In genomic region chr7:26686448-26686981, GRCh38 we compare ENCODE assay signal across 1 cellular context.
TF ChIP-seq lines count a peak whose summit lies in the region.

No MANE protein-coding gene starts in this region.

TF ChIP-seq in HepG2, 621 proteins besides CTCF, POLR2A, EP300 and RAD21 (continued from another document and continues in another):
- TF ChIP-seq, protein P1, sequence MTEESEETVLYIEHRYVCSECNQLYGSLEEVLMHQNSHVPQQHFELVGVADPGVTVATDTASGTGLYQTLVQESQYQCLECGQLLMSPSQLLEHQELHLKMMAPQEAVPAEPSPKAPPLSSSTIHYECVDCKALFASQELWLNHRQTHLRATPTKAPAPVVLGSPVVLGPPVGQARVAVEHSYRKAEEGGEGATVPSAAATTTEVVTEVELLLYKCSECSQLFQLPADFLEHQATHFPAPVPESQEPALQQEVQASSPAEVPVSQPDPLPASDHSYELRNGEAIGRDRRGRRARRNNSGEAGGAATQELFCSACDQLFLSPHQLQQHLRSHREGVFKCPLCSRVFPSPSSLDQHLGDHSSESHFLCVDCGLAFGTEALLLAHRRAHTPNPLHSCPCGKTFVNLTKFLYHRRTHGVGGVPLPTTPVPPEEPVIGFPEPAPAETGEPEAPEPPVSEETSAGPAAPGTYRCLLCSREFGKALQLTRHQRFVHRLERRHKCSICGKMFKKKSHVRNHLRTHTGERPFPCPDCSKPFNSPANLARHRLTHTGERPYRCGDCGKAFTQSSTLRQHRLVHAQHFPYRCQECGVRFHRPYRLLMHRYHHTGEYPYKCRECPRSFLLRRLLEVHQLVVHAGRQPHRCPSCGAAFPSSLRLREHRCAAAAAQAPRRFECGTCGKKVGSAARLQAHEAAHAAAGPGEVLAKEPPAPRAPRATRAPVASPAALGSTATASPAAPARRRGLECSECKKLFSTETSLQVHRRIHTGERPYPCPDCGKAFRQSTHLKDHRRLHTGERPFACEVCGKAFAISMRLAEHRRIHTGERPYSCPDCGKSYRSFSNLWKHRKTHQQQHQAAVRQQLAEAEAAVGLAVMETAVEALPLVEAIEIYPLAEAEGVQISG (CRISPR knock-in tag; IDR thresholded peaks at IDR 0.05) = no peak
- TF ChIP-seq HOMEZ (CRISPR knock-in tag; IDR thresholded peaks at IDR 0.05; ENCODE audit: low read depth) (0 out of 2 replicates have a peak, but pooled peaks have one; percentile 15), HDAC6 (IDR thresholded peaks at IDR 0.05; ENCODE audit: low read depth, low read length) (no peak), RBM39 (IDR thresholded peaks at IDR 0.05; ENCODE audit: low read depth, low read length, poor library complexity, severe bottlenecking) (no peak), POGZ (CRISPR knock-in tag; IDR thresholded peaks at IDR 0.05) (no peak), ZNF83 (CRISPR knock-in tag; IDR thresholded peaks at IDR 0.05; ENCODE audit: borderline replicate concordance) (no peak), ZNF282 (IDR thresholded peaks at IDR 0.05; ENCODE audit: partially characterized antibody) (no peak), ZNF281 (CRISPR knock-in tag; IDR thresholded peaks at IDR 0.05; ENCODE audit: borderline replicate concordance) (peak; percentile 75), EHMT2 (IDR thresholded peaks at IDR 0.05; ENCODE audit: borderline replicate concordance, low read depth, low read length) (no peak), TBP (CRISPR knock-in tag; IDR thresholded peaks at IDR 0.05) (no peak), ZNF724P (CRISPR knock-in tag; IDR thresholded peaks at IDR 0.05; ENCODE audit: borderline replicate concordance) (no peak), DDIT3 (CRISPR knock-in tag; IDR thresholded peaks at IDR 0.05) (no peak), YEATS4 (CRISPR knock-in tag; IDR thresholded peaks at IDR 0.05; ENCODE audit: borderline replicate concordance) (0 out of 2 replicates have a peak, but pooled peaks have one; percentile 20), SAFB2 (CRISPR knock-in tag; IDR thresholded peaks at IDR 0.05; ENCODE audit: borderline replicate concordance, low read depth) (no peak), KLF9 (CRISPR knock-in tag; IDR thresholded peaks at IDR 0.05; ENCODE audit: low read depth) (no peak), ZNF766 (CRISPR knock-in tag; IDR thresholded peaks at IDR 0.05; ENCODE audit: borderline replicate concordance) (no peak), CREB1 (IDR thresholded peaks at IDR 0.05) (no peak), CREB1 (CRISPR knock-in tag; IDR thresholded peaks at IDR 0.05) (no peak), WIZ (CRISPR knock-in tag; IDR thresholded peaks at IDR 0.05) (no peak), RXRB (CRISPR knock-in tag; IDR thresholded peaks at IDR 0.05; ENCODE audit: borderline replicate concordance) (no peak), SALL1 (CRISPR knock-in tag; IDR thresholded peaks at IDR 0.05) (no peak), SMARCC2 (IDR thresholded peaks at IDR 0.05) (no peak), GATAD2A (CRISPR knock-in tag; IDR thresholded peaks at IDR 0.05) (no peak), ZFP36 (IDR thresholded peaks at IDR 0.05; ENCODE audit: borderline replicate concordance, low read depth, low read length, partially characterized antibody) (no peak), BORCS8-MEF2B (CRISPR knock-in tag; IDR thresholded peaks at IDR 0.05) (no peak), ZNF143 (CRISPR knock-in tag; IDR thresholded peaks at IDR 0.05) (no peak), MAZ (IDR thresholded peaks at IDR 0.05; ENCODE audit: borderline replicate concordance, low read depth, low read length) (no peak), MAZ (CRISPR knock-in tag; IDR thresholded peaks at IDR 0.05; ENCODE audit: low read depth) (no peak), SUZ12 (IDR thresholded peaks at IDR 0.05; ENCODE audit: low read depth, low read length) (no peak), ZNF879 (CRISPR knock-in tag; IDR thresholded peaks at IDR 0.05) (no peak), ZNF660 (CRISPR knock-in tag; IDR thresholded peaks at IDR 0.05; ENCODE audit: borderline replicate concordance, low read depth) (no peak), UBTF (CRISPR knock-in tag; IDR thresholded peaks at IDR 0.05) (no peak), HDAC2 (CRISPR knock-in tag; IDR thresholded peaks at IDR 0.05) (no peak), SMYD3 (CRISPR knock-in tag; IDR thresholded peaks at IDR 0.05) (no peak), ZNF44 (CRISPR knock-in tag; IDR thresholded peaks at IDR 0.05) (no peak), DRAP1 (CRISPR knock-in tag; IDR thresholded peaks at IDR 0.05) (no peak), ZNF3 (CRISPR knock-in tag; IDR thresholded peaks at IDR 0.05) (no peak), CAMTA2 (CRISPR knock-in tag; IDR thresholded peaks at IDR 0.05; ENCODE audit: borderline replicate concordance) (no peak), HCFC1 (IDR thresholded peaks at IDR 0.05; ENCODE audit: low read depth, low read length) (no peak), ZNF251 (CRISPR knock-in tag; IDR thresholded peaks at IDR 0.05) (no peak)
- TF ChIP-seq, protein P2, sequence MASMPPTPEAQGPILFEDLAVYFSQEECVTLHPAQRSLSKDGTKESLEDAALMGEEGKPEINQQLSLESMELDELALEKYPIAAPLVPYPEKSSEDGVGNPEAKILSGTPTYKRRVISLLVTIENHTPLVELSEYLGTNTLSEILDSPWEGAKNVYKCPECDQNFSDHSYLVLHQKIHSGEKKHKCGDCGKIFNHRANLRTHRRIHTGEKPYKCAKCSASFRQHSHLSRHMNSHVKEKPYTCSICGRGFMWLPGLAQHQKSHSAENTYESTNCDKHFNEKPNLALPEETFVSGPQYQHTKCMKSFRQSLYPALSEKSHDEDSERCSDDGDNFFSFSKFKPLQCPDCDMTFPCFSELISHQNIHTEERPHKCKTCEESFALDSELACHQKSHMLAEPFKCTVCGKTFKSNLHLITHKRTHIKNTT (CRISPR knock-in tag; IDR thresholded peaks at IDR 0.05) = no peak
- TF ChIP-seq, protein P3, sequence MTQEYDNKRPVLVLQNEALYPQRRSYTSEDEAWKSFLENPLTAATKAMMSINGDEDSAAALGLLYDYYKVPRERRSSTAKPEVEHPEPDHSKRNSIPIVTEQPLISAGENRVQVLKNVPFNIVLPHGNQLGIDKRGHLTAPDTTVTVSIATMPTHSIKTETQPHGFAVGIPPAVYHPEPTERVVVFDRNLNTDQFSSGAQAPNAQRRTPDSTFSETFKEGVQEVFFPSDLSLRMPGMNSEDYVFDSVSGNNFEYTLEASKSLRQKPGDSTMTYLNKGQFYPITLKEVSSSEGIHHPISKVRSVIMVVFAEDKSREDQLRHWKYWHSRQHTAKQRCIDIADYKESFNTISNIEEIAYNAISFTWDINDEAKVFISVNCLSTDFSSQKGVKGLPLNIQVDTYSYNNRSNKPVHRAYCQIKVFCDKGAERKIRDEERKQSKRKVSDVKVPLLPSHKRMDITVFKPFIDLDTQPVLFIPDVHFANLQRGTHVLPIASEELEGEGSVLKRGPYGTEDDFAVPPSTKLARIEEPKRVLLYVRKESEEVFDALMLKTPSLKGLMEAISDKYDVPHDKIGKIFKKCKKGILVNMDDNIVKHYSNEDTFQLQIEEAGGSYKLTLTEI (CRISPR knock-in tag; conservative IDR thresholded peaks at IDR 0.05) = no peak
- TF ChIP-seq, protein P4, sequence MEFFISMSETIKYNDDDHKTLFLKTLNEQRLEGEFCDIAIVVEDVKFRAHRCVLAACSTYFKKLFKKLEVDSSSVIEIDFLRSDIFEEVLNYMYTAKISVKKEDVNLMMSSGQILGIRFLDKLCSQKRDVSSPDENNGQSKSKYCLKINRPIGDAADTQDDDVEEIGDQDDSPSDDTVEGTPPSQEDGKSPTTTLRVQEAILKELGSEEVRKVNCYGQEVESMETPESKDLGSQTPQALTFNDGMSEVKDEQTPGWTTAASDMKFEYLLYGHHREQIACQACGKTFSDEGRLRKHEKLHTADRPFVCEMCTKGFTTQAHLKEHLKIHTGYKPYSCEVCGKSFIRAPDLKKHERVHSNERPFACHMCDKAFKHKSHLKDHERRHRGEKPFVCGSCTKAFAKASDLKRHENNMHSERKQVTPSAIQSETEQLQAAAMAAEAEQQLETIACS (CRISPR knock-in tag; IDR thresholded peaks at IDR 0.05) = no peak
- TF ChIP-seq, protein P5, sequence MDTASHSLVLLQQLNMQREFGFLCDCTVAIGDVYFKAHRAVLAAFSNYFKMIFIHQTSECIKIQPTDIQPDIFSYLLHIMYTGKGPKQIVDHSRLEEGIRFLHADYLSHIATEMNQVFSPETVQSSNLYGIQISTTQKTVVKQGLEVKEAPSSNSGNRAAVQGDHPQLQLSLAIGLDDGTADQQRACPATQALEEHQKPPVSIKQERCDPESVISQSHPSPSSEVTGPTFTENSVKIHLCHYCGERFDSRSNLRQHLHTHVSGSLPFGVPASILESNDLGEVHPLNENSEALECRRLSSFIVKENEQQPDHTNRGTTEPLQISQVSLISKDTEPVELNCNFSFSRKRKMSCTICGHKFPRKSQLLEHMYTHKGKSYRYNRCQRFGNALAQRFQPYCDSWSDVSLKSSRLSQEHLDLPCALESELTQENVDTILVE (CRISPR knock-in tag; IDR thresholded peaks at IDR 0.05) = no peak
- TF ChIP-seq, protein P6, sequence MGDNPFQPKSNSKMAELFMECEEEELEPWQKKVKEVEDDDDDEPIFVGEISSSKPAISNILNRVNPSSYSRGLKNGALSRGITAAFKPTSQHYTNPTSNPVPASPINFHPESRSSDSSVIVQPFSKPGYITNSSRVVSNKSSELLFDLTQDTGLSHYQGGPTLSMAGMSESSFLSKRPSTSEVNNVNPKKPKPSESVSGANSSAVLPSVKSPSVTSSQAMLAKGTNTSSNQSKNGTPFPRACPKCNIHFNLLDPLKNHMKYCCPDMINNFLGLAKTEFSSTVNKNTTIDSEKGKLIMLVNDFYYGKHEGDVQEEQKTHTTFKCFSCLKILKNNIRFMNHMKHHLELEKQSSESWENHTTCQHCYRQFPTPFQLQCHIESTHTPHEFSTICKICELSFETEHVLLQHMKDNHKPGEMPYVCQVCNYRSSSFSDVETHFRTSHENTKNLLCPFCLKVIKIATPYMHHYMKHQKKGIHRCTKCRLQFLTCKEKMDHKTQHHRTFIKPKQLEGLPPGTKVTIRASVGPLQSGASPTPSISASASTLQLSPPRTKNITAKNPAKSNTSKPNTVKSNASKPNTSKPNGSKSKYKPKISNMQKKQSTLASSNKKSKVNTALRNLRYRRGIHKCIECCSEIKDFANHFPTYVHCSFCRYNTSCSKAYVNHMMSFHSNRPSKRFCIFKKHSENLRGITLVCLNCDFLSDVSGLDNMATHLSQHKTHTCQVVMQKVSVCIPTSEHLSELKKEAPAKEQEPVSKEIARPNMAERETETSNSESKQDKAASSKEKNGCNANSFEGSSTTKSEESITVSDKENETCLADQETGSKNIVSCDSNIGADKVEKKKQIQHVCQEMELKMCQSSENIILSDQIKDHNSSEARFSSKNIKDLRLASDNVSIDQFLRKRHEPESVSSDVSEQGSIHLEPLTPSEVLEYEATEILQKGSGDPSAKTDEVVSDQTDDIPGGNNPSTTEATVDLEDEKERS (CRISPR knock-in tag; IDR thresholded peaks at IDR 0.05) = no peak
